In the genomic region with DNA sequence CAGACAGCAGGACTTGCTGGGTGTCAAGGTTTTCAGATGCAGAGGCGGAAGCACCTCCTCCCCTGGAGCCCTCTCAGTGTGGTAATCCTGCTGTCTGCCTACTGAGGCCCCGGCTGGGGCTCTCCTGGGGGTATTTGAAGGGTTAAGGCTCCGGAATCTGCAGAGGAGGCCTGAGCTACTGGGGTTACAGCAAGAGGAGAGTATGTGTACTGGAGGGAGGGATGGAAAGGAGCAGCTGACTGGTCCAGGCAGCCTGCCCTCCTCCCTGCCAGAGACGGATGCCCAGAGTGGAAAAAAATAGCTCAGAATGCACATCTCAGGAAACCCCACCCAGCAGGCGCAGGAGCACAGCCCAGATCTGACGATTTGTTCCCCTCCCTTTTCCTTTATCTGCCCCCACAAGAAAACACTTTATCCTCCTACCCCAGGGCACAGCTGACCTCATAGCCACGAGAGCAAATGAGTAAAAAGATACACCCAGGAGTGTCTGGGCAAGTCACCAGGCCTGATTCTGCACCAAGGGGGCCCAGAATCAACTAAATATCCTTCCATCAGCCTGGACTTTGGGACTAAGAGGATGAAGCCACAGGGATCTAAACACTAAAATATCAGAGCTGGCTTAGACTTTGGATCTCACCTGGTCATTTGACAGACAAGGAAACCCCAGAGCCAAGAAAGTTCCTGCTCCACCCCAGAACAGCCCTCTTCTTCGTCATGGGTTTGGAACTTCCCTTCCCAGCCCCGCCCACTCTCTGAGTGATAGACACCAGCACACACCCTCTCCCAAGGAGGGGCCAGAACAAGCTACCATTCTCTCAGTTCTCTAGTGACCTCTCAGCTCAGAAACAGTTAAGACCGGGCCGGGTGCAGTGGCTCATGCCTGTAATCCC, we compare ENCODE assay signal across 8 cellular contexts. TPM values are rescaled to one million over a fixed set of nuclear protein-coding genes. Genes with fewer than 3 reads are reported as not detected.
DNase-seq lines count a peak whose midpoint lies in the region; ATAC-seq, FAIRE-seq and TF ChIP-seq lines count a peak whose summit lies in the region.

No MANE protein-coding gene starts in this region.

- peak; percentile 83 for DNase-seq in H54 (ENCODE audit: insufficient read length, low spot score)
- DNase-seq in LNCaP clone FGC (ENCODE audit: low read depth): peak; percentile 69
- peak; percentile 78 for DNase-seq in WTC11 (ENCODE audit: low spot score)
- peak in 59 of 61 donors; percentile 36 to 94 (median 81) for DNase-seq in caudate nucleus (lab: John Stamatoyannopoulos, UW)
- DNase-seq in kidney: peak; percentile 93
- DNase-seq in stimulated activated CD4-positive, alpha-beta T cell treated with anti-CD3 and anti-CD28 coated beads, Interleukin-15, amount 100 ng/mL, for 1 hour (ENCODE audit: low read depth in 1 of 2, low spot score in 1 of 2): peak; percentile 45 to 66
- DNase-seq in NCI-H1930 (lab: John Stamatoyannopoulos, UW): no peak

- 0 out of 2 replicates have a peak, but pooled peaks cover 4% of the 10 kb centered on the region for H3K27me3 Mint-ChIP-seq in WTC11 (ENCODE audit: low read depth)

- H3K9me3 ChIP-seq in kidney (ENCODE audit: control insufficient read depth in 1 of 2, low read length in 2 of 2): no peaks in the 10 kb centered on the region

- FAIRE-seq in G401.6 (lab: Jason Lieb, UNC): peak; percentile 89
- peak; percentile 53 for FAIRE-seq in H54 (lab: Jason Lieb, UNC)
- no peak for FAIRE-seq in kidney (lab: Jason Lieb, UNC)

- H3K4me3 Mint-ChIP-seq in WTC11: no peak overlapping the region; the same call in 1 of the 2 replicates

- POLR2A ChIA-PET in WTC11 (lab: Charles Lee): interaction anchor here (0.5 to 1.8 kb wide), 6 partner anchors 12 to 1592 kb away, joined by 3 to 10 read pairs (median 4); partner anchors contain the start of genes AAMP, IGFBP5 and PNKD

- H3K9ac ChIP-seq in kidney (ENCODE audit: low read length in 2 of 2): peak overlapping the region; percentile 34 to 64

- CTCF ChIA-PET in WTC11 (lab: Charles Lee): interaction anchor here (0.5 to 3.2 kb wide), 13 partner anchors 14 to 1302 kb away, joined by 3 to 21 read pairs (median 6); partner anchors contain the start of genes AAMP, CATIP, CTDSP1 and PNKD

- TF ChIP-seq CTCF in LNCaP clone FGC (IDR thresholded peaks at IDR 0.05; ENCODE audit: control insufficient read depth, extremely low read depth, insufficient read depth): no peak
- TF ChIP-seq CTCF in WTC11 (IDR thresholded peaks at IDR 0.05): no peak
- no peak for TF ChIP-seq CTCF in kidney (IDR thresholded peaks at IDR 0.05; ENCODE audit: borderline replicate concordance, extremely low read depth, insufficient read depth)

- peaks cover 68 to 79% of the 10 kb centered on the region in 2 donors for H3K4me1 ChIP-seq in kidney (ENCODE audit: control insufficient read depth in 1 of 2, insufficient read depth in 1 of 2, low read depth in 1 of 2, low read length in 2 of 2)

- no peaks in the 10 kb centered on the region for H3K36me3 Mint-ChIP-seq in WTC11

- ATAC-seq in WTC11: peak; percentile 93

- intact Hi-C loops in kidney (cut with DNase I): no loop called here

- H3K36me3 ChIP-seq in kidney (ENCODE audit: control insufficient read depth in 1 of 2, insufficient read depth in 2 of 2, low read length in 2 of 2): peaks cover 0 to 4% of the 10 kb centered on the region in 2 donors

- peak; percentile 34; the same call in 1 of the 2 replicates for TF ChIP-seq POLR2A in H54 (IDR thresholded peaks at IDR 0.05; ENCODE audit: low read depth, low read length)

- H3K27ac ChIP-seq in caudate nucleus (ENCODE audit: low read depth, low read length) (peak overlapping the region; percentile 96), kidney (ENCODE audit: low read depth in 2 of 2, low read length in 2 of 2) (peak overlapping the region; percentile 98)

- H3K4me3 ChIP-seq in LNCaP clone FGC (ENCODE audit: low read depth, low read length): peak overlapping the region; percentile 1; the same call in 1 of the 2 replicates
- peak overlapping the region; percentile 49 to 55 for H3K4me3 ChIP-seq in kidney (ENCODE audit: low read length in 2 of 2)

- H3K4me1 Mint-ChIP-seq in WTC11: peaks cover 26% of the 10 kb centered on the region

- H3K27ac Mint-ChIP-seq in WTC11: peak overlapping the region; percentile 43

- H3K9me3 Mint-ChIP-seq in WTC11: no peaks in the 10 kb centered on the region

TF ChIP-seq in WTC11, 78 proteins besides CTCF, POLR2A, EP300 and RAD21:
- TF ChIP-seq ZNF423 (CRISPR knock-in tag; IDR thresholded peaks at IDR 0.05) (peak; percentile 66), ZNF416 (CRISPR knock-in tag; IDR thresholded peaks at IDR 0.05) (no peak)

RNA-seq across cellular contexts. Expression of gene TMBIM1, which starts 5.5 kb away (rescaled TPM):
- 23.5 to 30.1 TPM (median 26.5 TPM) in 3 replicates for total RNA-seq in WTC11 (2021)
- 217 TPM for total RNA-seq in kidney
- polyA plus RNA-seq in kidney (ENCODE audit: insufficient read depth, low read depth, low replicate concordance): 130 TPM

RNA-seq across cellular contexts. Expression of gene PNKD, which starts 16.5 kb away (rescaled TPM):
- total RNA-seq in WTC11 (2021): 45.0 to 49.8 TPM (median 45.8 TPM) in 3 replicates
- 90.6 TPM for total RNA-seq in kidney
- 244 TPM for polyA plus RNA-seq in kidney (ENCODE audit: insufficient read depth, low read depth, low replicate concordance)

RNA-seq across cellular contexts. Expression of gene AAMP, which starts 16.9 kb away (rescaled TPM):
- total RNA-seq in WTC11 (2021): 113 to 125 TPM (median 115 TPM) in 3 replicates
- 70.1 TPM for total RNA-seq in kidney
- polyA plus RNA-seq in kidney (ENCODE audit: insufficient read depth, low read depth, low replicate concordance): 108 TPM

RNA-seq across cellular contexts. Expression of gene GPBAR1, which starts 26.0 kb away (rescaled TPM):
- 0.20 to 0.39 TPM (median 0.25 TPM) in 3 replicates for total RNA-seq in WTC11 (2021)
- total RNA-seq in kidney: 3.2 TPM
- 6.0 TPM for polyA plus RNA-seq in kidney (ENCODE audit: insufficient read depth, low read depth, low replicate concordance)

Comparison
In these comparisons a context has a peak if more than half of its experiments do, and no peak if none do; other contexts are left out.
1. DNase-seq: peak in H54 (single experiment), LNCaP clone FGC (single experiment), WTC11 (single experiment), caudate nucleus (59 of 61), kidney (single experiment) and stimulated activated CD4-positive, alpha-beta T cell treated with anti-CD3 and anti-CD28 coated beads, Interleukin-15, amount 100 ng/mL, for 1 hour (2 of 2); none in NCI-H1930 (0 of 2).